Comparison of ENCODE assay signal across 8 cellular contexts in the genomic region with DNA sequence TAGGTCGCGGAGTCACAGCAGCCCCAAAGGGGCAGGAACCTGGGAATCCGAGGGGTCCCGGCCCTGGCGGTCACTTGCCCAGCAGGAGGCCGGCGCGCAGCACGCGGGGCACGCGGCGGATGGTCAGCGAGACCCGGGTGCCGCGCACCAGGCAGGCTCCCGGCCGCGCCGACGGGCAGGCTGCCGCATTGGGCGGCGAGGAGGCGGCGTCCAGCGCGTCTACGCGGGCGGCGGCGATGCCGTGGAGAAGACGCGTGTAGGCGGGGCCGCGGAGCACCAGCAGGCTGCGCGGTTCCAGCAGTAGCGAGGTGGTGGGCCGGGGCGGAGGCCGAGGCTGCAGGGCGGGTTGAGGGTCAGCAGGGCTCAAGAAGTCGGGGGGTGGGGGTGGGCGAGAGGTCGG. TPM values are rescaled to one million over a fixed set of nuclear protein-coding genes. Genes with fewer than 3 reads are reported as not detected.
DNase-seq lines count a peak whose midpoint lies in the region; ATAC-seq, FAIRE-seq and TF ChIP-seq lines count a peak whose summit lies in the region.

No MANE protein-coding gene starts in this region.

- H3K36me3 Mint-ChIP-seq in activated T-helper 1 cell treated with anti-CD3 and anti-CD28 coated beads, Interleukin-12 subunit alpha, Interleukin-12 subunit beta, Interleukin-2, Interleukin-4 antibody, amounts not matched to agents 30 ng/mL and 10 ng/mL and 1 ng/mL, durations not matched to agents 14 hours and 24 hours and 36 hours (ENCODE audit: low read depth), result peaks cover 6% of the 10 kb centered on the region
- H3K36me3 Mint-ChIP-seq in natural killer cell, result no peaks in the 10 kb centered on the region

- TF ChIP-seq POLR2A in GM12891 (IDR thresholded peaks at IDR 0.05; ENCODE audit: low read depth, low read length), result no peak

- H3K4me1 ChIP-seq in urinary bladder (ENCODE audit: insufficient read depth), result no peaks in the 10 kb centered on the region

- peak overlapping the region; percentile 47 for H3K4me3 ChIP-seq in fibroblast of pulmonary artery (replicated peaks; ENCODE audit: low read depth, low read length)
- H3K4me3 ChIP-seq in urinary bladder (ENCODE audit: low read depth, low read length), result peak overlapping the region; percentile 24

- FAIRE-seq in GM12891 (lab: Jason Lieb, UNC), result peak; percentile 76

- intact Hi-C loops in activated T-helper 1 cell treated with anti-CD3 and anti-CD28 coated beads, Interleukin-12 subunit alpha, Interleukin-12 subunit beta, Interleukin-2, Interleukin-4 antibody, amounts not matched to agents 30 ng/mL and 10 ng/mL and 1 ng/mL, durations not matched to agents 14 hours and 24 hours and 36 hours (cut with micrococcal nuclease), result no loop called here
- intact Hi-C loops in natural killer cell (cut with micrococcal nuclease), result no loop called here

- WGBS in urinary bladder, result 2% methylated on average over 50 of the region's 50 CpGs

- no peaks in the 10 kb centered on the region for H3K9me3 Mint-ChIP-seq in activated T-helper 1 cell treated with anti-CD3 and anti-CD28 coated beads, Interleukin-12 subunit alpha, Interleukin-12 subunit beta, Interleukin-2, Interleukin-4 antibody, amounts not matched to agents 30 ng/mL and 10 ng/mL and 1 ng/mL, durations not matched to agents 14 hours and 24 hours and 36 hours
- H3K9me3 Mint-ChIP-seq in natural killer cell, result no peaks in the 10 kb centered on the region

- DNase-seq in GM12891 (ENCODE audit: insufficient read length, low spot score) (peak; percentile 60), NCI-H69 (lab: John Stamatoyannopoulos, UW) (peak; percentile 83), fibroblast of pulmonary artery (ENCODE audit: low read depth) (peak; percentile 58), natural killer cell (peak; percentile 41), GOT3 (lab: John Stamatoyannopoulos, UW) (no peak)
- DNase-seq in activated T-helper 1 cell treated with anti-CD3 and anti-CD28 coated beads, Interleukin-12 subunit alpha, Interleukin-12 subunit beta, Interleukin-2, Interleukin-4 antibody, amounts not matched to agents 30 ng/mL and 10 ng/mL and 1 ng/mL, durations not matched to agents 14 hours and 24 hours and 36 hours (ENCODE audit: low spot score), result peak; percentile 51

- peak overlapping the region; percentile 61 for H3K4me3 Mint-ChIP-seq in activated T-helper 1 cell treated with anti-CD3 and anti-CD28 coated beads, Interleukin-12 subunit alpha, Interleukin-12 subunit beta, Interleukin-2, Interleukin-4 antibody, amounts not matched to agents 30 ng/mL and 10 ng/mL and 1 ng/mL, durations not matched to agents 14 hours and 24 hours and 36 hours
- peak overlapping the region; percentile 71 for H3K4me3 Mint-ChIP-seq in natural killer cell

- no peak for TF ChIP-seq CTCF in fibroblast of pulmonary artery (IDR thresholded peaks at IDR 0.05; ENCODE audit: low read length, missing control alignments)
- TF ChIP-seq CTCF in natural killer cell (IDR thresholded peaks at IDR 0.05), result no peak

- ATAC-seq in natural killer cell, result peak in 1 of 3 donors; percentile 8
- ATAC-seq in GM21367 (IDR thresholded peaks at IDR 0.05; ENCODE audit: unreplicated experiment), result no peak

- peaks cover 30% of the 10 kb centered on the region for H3K4me1 Mint-ChIP-seq in activated T-helper 1 cell treated with anti-CD3 and anti-CD28 coated beads, Interleukin-12 subunit alpha, Interleukin-12 subunit beta, Interleukin-2, Interleukin-4 antibody, amounts not matched to agents 30 ng/mL and 10 ng/mL and 1 ng/mL, durations not matched to agents 14 hours and 24 hours and 36 hours (ENCODE audit: low read depth)
- H3K4me1 Mint-ChIP-seq in natural killer cell, result peaks cover 22 to 38% of the 10 kb centered on the region in 2 donors

- no peak overlapping the region for H3K27ac ChIP-seq in urinary bladder (ENCODE audit: low read depth)

- no peaks in the 10 kb centered on the region for H3K27me3 Mint-ChIP-seq in activated T-helper 1 cell treated with anti-CD3 and anti-CD28 coated beads, Interleukin-12 subunit alpha, Interleukin-12 subunit beta, Interleukin-2, Interleukin-4 antibody, amounts not matched to agents 30 ng/mL and 10 ng/mL and 1 ng/mL, durations not matched to agents 14 hours and 24 hours and 36 hours (ENCODE audit: insufficient read depth)
- H3K27me3 Mint-ChIP-seq in natural killer cell (ENCODE audit: low read depth in 2 of 2), result no peaks in the 10 kb centered on the region

- H3K36me3 ChIP-seq in urinary bladder (ENCODE audit: insufficient read depth), result no peaks in the 10 kb centered on the region

- no peak overlapping the region for H3K27ac Mint-ChIP-seq in activated T-helper 1 cell treated with anti-CD3 and anti-CD28 coated beads, Interleukin-12 subunit alpha, Interleukin-12 subunit beta, Interleukin-2, Interleukin-4 antibody, amounts not matched to agents 30 ng/mL and 10 ng/mL and 1 ng/mL, durations not matched to agents 14 hours and 24 hours and 36 hours
- H3K27ac Mint-ChIP-seq in natural killer cell, result peak overlapping the region in 1 of 2 donors; percentile 65

TF ChIP-seq in GM12891, 5 proteins besides CTCF, POLR2A, EP300 and RAD21:
- TF ChIP-seq POLR2AphosphoS5 (IDR thresholded peaks at IDR 0.05; ENCODE audit: low read depth, low read length) (no peak), TAF1 (IDR thresholded peaks at IDR 0.05; ENCODE audit: low read depth, low read length) (no peak), POU2F2 (IDR thresholded peaks at IDR 0.05; ENCODE audit: low read depth, low read length) (no peak), SPI1 (IDR thresholded peaks at IDR 0.05; ENCODE audit: low read depth, low read length) (no peak), PAX5 (IDR thresholded peaks at IDR 0.05; ENCODE audit: insufficient read depth, low read length, severe bottlenecking) (no peak)

RNA-seq across cellular contexts. Expression of gene SYNE4, which starts 0.6 kb away (rescaled TPM):
- 0.80 TPM for polyA plus RNA-seq in GM12891 (2012; ENCODE audit: low read depth, missing spikeins)
- 1.7 and 1.8 TPM in 2 replicates for total RNA-seq in activated T-helper 1 cell treated with anti-CD3 and anti-CD28 coated beads, Interleukin-12 subunit alpha, Interleukin-12 subunit beta, Interleukin-2, Interleukin-4 antibody, amounts not matched to agents 30 ng/mL and 10 ng/mL and 1 ng/mL, durations not matched to agents 14 hours and 24 hours and 36 hours
- total RNA-seq in natural killer cell, result 1 to 10 TPM in 2 of 3 donors, under 1 TPM in 1; 0.41 to 2.6 (median 1.5) TPM
- total RNA-seq in urinary bladder, result 0.58 TPM
- polyA plus RNA-seq in urinary bladder, result 1.3 TPM

RNA-seq across cellular contexts. Expression of gene ALKBH6, which starts 4.8 kb away (rescaled TPM):
- 32.2 TPM for polyA plus RNA-seq in GM12891 (2012; ENCODE audit: low read depth, missing spikeins)
- 48.3 and 60.6 TPM in 2 replicates for total RNA-seq in activated T-helper 1 cell treated with anti-CD3 and anti-CD28 coated beads, Interleukin-12 subunit alpha, Interleukin-12 subunit beta, Interleukin-2, Interleukin-4 antibody, amounts not matched to agents 30 ng/mL and 10 ng/mL and 1 ng/mL, durations not matched to agents 14 hours and 24 hours and 36 hours
- total RNA-seq in natural killer cell, result 10 to 100 TPM; 39.0 to 57.3 (median 48.1) TPM
- 6.1 TPM for total RNA-seq in urinary bladder
- 26.4 TPM for polyA plus RNA-seq in urinary bladder

RNA-seq across cellular contexts. Expression of gene SDHAF1, which starts 14.2 kb away (rescaled TPM):
- polyA plus RNA-seq in GM12891 (2012; ENCODE audit: low read depth, missing spikeins), result 16.2 TPM
- total RNA-seq in activated T-helper 1 cell treated with anti-CD3 and anti-CD28 coated beads, Interleukin-12 subunit alpha, Interleukin-12 subunit beta, Interleukin-2, Interleukin-4 antibody, amounts not matched to agents 30 ng/mL and 10 ng/mL and 1 ng/mL, durations not matched to agents 14 hours and 24 hours and 36 hours, result 21.2 and 24.5 TPM in 2 replicates
- 10 to 100 TPM in 2 of 3 donors, 1 to 10 TPM in 1; 9.2 to 12.1 (median 10.5) TPM for total RNA-seq in natural killer cell
- 10.9 TPM for total RNA-seq in urinary bladder
- 37.6 TPM for polyA plus RNA-seq in urinary bladder

RNA-seq across cellular contexts. Expression of gene CLIP3, which starts 23.5 kb away (rescaled TPM):
- 2.0 TPM for polyA plus RNA-seq in GM12891 (2012; ENCODE audit: low read depth, missing spikeins)
- 2.2 and 4.4 TPM in 2 replicates for total RNA-seq in activated T-helper 1 cell treated with anti-CD3 and anti-CD28 coated beads, Interleukin-12 subunit alpha, Interleukin-12 subunit beta, Interleukin-2, Interleukin-4 antibody, amounts not matched to agents 30 ng/mL and 10 ng/mL and 1 ng/mL, durations not matched to agents 14 hours and 24 hours and 36 hours
- total RNA-seq in natural killer cell (1 to 10 TPM in 2 of 3 donors, under 1 TPM in 1; 0.33 to 2.1 (median 1.3) TPM), urinary bladder (8.5 TPM)
- 79.5 TPM for polyA plus RNA-seq in urinary bladder

RNA-seq across cellular contexts. Expression of gene THAP8, which starts 44.9 kb away (rescaled TPM):
- 2.5 TPM for polyA plus RNA-seq in GM12891 (2012; ENCODE audit: low read depth, missing spikeins)
- 1.6 TPM in 2 replicates for total RNA-seq in activated T-helper 1 cell treated with anti-CD3 and anti-CD28 coated beads, Interleukin-12 subunit alpha, Interleukin-12 subunit beta, Interleukin-2, Interleukin-4 antibody, amounts not matched to agents 30 ng/mL and 10 ng/mL and 1 ng/mL, durations not matched to agents 14 hours and 24 hours and 36 hours
- total RNA-seq in natural killer cell, result 1 to 10 TPM; 1.8 to 3.2 (median 2.8) TPM
- total RNA-seq in urinary bladder, result 2.1 TPM
- polyA plus RNA-seq in urinary bladder, result 20.1 TPM
